Comparison of ENCODE assay signal across 1 cellular context in genomic region chr14:101761032-101761880, GRCh38.
TF ChIP-seq lines count a peak whose summit lies in the region.

PPP2R5C (plus strand) TSS chr14:101761709; CDS start chr14:101761894, 185 bp downstream.

TF ChIP-seq in HepG2, 621 proteins besides CTCF, POLR2A, EP300 and RAD21 (continued from another document and continues in another):
- TF ChIP-seq THAP8 (CRISPR knock-in tag; IDR thresholded peaks at IDR 0.05; ENCODE audit: borderline replicate concordance) (no peak), ZKSCAN8 (CRISPR knock-in tag; IDR thresholded peaks at IDR 0.05; ENCODE audit: borderline replicate concordance) (no peak), PHF8 (CRISPR knock-in tag; IDR thresholded peaks at IDR 0.05) (peak; percentile 94), NFATC3 (CRISPR knock-in tag; IDR thresholded peaks at IDR 0.05) (no peak), EHMT2 (IDR thresholded peaks at IDR 0.05; ENCODE audit: borderline replicate concordance, low read depth, low read length) (no peak), HNRNPL (IDR thresholded peaks at IDR 0.05; ENCODE audit: low read depth, low read length) (no peak), ZNF414 (CRISPR knock-in tag; IDR thresholded peaks at IDR 0.05) (no peak; the same call in 1 of the 2 replicates), ZNF430 (CRISPR knock-in tag; IDR thresholded peaks at IDR 0.05) (peak; percentile 37; the same call in 1 of the 2 replicates), TOPORS (CRISPR knock-in tag; IDR thresholded peaks at IDR 0.05) (no peak), ONECUT2 (CRISPR knock-in tag; IDR thresholded peaks at IDR 0.05) (no peak), ZNF3 (CRISPR knock-in tag; IDR thresholded peaks at IDR 0.05) (no peak), NPAS2 (CRISPR knock-in tag; IDR thresholded peaks at IDR 0.05; ENCODE audit: borderline replicate concordance) (no peak), ZBTB42 (CRISPR knock-in tag; IDR thresholded peaks at IDR 0.05) (no peak), PITX1 (CRISPR knock-in tag; IDR thresholded peaks at IDR 0.05) (peak; percentile 34; the same call in 1 of the 2 replicates), PAWR (CRISPR knock-in tag; IDR thresholded peaks at IDR 0.05; ENCODE audit: borderline replicate concordance) (no peak), ZNF431 (CRISPR knock-in tag; IDR thresholded peaks at IDR 0.05; ENCODE audit: borderline replicate concordance, low read depth) (no peak), ZNF251 (CRISPR knock-in tag; IDR thresholded peaks at IDR 0.05) (0 out of 2 replicates have a peak, but pooled peaks have one; percentile 43), SAP130 (CRISPR knock-in tag; IDR thresholded peaks at IDR 0.05; ENCODE audit: low read depth) (peak; percentile 71), TRIM24 (CRISPR knock-in tag; IDR thresholded peaks at IDR 0.05) (no peak), PREB (CRISPR knock-in tag; IDR thresholded peaks at IDR 0.05) (no peak), SETDB1 (CRISPR knock-in tag; IDR thresholded peaks at IDR 0.05; ENCODE audit: borderline replicate concordance) (no peak), ZNF607 (CRISPR knock-in tag; IDR thresholded peaks at IDR 0.05; ENCODE audit: borderline replicate concordance) (peak; percentile 87), ZFP37 (CRISPR knock-in tag; IDR thresholded peaks at IDR 0.05; ENCODE audit: borderline replicate concordance) (0 out of 2 replicates have a peak, but pooled peaks have one; percentile 20), ZBTB8A (CRISPR knock-in tag; IDR thresholded peaks at IDR 0.05; ENCODE audit: borderline replicate concordance, low read depth) (no peak), ARNT (IDR thresholded peaks at IDR 0.05) (no peak), ZNF207 (IDR thresholded peaks at IDR 0.05; ENCODE audit: borderline replicate concordance) (no peak), GPN1 (CRISPR knock-in tag; IDR thresholded peaks at IDR 0.05; ENCODE audit: borderline replicate concordance) (no peak), ZNF558 (CRISPR knock-in tag; IDR thresholded peaks at IDR 0.05; ENCODE audit: borderline replicate concordance) (no peak), SPEN (CRISPR knock-in tag; IDR thresholded peaks at IDR 0.05; ENCODE audit: low read depth) (peak; percentile 76), SMYD3 (CRISPR knock-in tag; IDR thresholded peaks at IDR 0.05) (no peak), CENPT (CRISPR knock-in tag; IDR thresholded peaks at IDR 0.05; ENCODE audit: low read depth) (peak; percentile 58), ZNF816 (CRISPR knock-in tag; IDR thresholded peaks at IDR 0.05; ENCODE audit: borderline replicate concordance) (no peak), ZNF574 (CRISPR knock-in tag; IDR thresholded peaks at IDR 0.05) (peak; percentile 28; the same call in 1 of the 2 replicates), PHF21A (CRISPR knock-in tag; IDR thresholded peaks at IDR 0.05) (no peak), ZNF691 (CRISPR knock-in tag; IDR thresholded peaks at IDR 0.05; ENCODE audit: borderline replicate concordance, low read depth) (peak; percentile 42; the same call in 1 of the 2 replicates), ZFP36 (IDR thresholded peaks at IDR 0.05; ENCODE audit: borderline replicate concordance, low read depth, low read length, partially characterized antibody) (no peak), ZNF883 (CRISPR knock-in tag; IDR thresholded peaks at IDR 0.05; ENCODE audit: not compliant biosample characterization) (no peak), ZNF598 (CRISPR knock-in tag; IDR thresholded peaks at IDR 0.05; ENCODE audit: borderline replicate concordance) (no peak), E2F1 (CRISPR knock-in tag; IDR thresholded peaks at IDR 0.05) (no peak)
- TF ChIP-seq, protein P1, sequence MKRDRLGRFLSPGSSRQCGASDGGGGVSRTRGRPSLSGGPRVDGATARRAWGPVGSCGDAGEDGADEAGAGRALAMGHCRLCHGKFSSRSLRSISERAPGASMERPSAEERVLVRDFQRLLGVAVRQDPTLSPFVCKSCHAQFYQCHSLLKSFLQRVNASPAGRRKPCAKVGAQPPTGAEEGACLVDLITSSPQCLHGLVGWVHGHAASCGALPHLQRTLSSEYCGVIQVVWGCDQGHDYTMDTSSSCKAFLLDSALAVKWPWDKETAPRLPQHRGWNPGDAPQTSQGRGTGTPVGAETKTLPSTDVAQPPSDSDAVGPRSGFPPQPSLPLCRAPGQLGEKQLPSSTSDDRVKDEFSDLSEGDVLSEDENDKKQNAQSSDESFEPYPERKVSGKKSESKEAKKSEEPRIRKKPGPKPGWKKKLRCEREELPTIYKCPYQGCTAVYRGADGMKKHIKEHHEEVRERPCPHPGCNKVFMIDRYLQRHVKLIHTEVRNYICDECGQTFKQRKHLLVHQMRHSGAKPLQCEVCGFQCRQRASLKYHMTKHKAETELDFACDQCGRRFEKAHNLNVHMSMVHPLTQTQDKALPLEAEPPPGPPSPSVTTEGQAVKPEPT (CRISPR knock-in tag; IDR thresholded peaks at IDR 0.05; ENCODE audit: low read depth): peak; percentile 60; the same call in 1 of the 2 replicates
- TF ChIP-seq, protein P2, sequence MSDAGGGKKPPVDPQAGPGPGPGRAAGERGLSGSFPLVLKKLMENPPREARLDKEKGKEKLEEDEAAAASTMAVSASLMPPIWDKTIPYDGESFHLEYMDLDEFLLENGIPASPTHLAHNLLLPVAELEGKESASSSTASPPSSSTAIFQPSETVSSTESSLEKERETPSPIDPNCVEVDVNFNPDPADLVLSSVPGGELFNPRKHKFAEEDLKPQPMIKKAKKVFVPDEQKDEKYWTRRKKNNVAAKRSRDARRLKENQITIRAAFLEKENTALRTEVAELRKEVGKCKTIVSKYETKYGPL (CRISPR knock-in tag; IDR thresholded peaks at IDR 0.05): no peak
- TF ChIP-seq, protein P3, sequence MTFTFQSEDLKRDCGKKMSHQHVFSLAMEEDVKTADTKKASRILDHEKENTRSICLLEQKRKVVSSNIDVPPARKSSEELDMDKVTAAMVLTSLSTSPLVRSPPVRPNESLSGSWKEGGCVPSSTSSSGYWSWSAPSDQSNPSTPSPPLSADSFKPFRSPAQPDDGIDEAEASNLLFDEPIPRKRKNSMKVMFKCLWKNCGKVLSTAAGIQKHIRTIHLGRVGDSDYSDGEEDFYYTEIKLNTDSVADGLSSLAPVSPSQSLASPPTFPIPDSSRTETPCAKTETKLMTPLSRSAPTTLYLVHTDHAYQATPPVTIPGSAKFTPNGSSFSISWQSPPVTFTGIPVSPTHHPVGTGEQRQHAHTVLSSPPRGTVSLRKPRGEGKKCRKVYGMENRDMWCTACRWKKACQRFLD (CRISPR knock-in tag; IDR thresholded peaks at IDR 0.05; ENCODE audit: borderline replicate concordance): no peak
- TF ChIP-seq, protein P4, sequence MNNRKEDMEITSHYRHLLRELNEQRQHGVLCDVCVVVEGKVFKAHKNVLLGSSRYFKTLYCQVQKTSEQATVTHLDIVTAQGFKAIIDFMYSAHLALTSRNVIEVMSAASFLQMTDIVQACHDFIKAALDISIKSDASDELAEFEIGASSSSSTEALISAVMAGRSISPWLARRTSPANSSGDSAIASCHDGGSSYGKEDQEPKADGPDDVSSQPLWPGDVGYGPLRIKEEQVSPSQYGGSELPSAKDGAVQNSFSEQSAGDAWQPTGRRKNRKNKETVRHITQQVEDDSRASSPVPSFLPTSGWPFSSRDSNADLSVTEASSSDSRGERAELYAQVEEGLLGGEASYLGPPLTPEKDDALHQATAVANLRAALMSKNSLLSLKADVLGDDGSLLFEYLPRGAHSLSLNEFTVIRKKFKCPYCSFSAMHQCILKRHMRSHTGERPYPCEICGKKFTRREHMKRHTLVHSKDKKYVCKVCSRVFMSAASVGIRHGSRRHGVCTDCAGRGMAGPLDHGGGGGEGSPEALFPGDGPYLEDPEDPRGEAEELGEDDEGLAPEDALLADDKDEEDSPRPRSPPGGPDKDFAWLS (CRISPR knock-in tag; IDR thresholded peaks at IDR 0.05; ENCODE audit: borderline replicate concordance): no peak
- TF ChIP-seq, protein P5, sequence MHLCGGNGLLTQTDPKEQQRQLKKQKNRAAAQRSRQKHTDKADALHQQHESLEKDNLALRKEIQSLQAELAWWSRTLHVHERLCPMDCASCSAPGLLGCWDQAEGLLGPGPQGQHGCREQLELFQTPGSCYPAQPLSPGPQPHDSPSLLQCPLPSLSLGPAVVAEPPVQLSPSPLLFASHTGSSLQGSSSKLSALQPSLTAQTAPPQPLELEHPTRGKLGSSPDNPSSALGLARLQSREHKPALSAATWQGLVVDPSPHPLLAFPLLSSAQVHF (CRISPR knock-in tag; IDR thresholded peaks at IDR 0.05): no peak
- TF ChIP-seq, protein P6, sequence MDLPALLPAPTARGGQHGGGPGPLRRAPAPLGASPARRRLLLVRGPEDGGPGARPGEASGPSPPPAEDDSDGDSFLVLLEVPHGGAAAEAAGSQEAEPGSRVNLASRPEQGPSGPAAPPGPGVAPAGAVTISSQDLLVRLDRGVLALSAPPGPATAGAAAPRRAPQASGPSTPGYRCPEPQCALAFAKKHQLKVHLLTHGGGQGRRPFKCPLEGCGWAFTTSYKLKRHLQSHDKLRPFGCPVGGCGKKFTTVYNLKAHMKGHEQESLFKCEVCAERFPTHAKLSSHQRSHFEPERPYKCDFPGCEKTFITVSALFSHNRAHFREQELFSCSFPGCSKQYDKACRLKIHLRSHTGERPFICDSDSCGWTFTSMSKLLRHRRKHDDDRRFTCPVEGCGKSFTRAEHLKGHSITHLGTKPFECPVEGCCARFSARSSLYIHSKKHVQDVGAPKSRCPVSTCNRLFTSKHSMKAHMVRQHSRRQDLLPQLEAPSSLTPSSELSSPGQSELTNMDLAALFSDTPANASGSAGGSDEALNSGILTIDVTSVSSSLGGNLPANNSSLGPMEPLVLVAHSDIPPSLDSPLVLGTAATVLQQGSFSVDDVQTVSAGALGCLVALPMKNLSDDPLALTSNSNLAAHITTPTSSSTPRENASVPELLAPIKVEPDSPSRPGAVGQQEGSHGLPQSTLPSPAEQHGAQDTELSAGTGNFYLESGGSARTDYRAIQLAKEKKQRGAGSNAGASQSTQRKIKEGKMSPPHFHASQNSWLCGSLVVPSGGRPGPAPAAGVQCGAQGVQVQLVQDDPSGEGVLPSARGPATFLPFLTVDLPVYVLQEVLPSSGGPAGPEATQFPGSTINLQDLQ (CRISPR knock-in tag; IDR thresholded peaks at IDR 0.05): no peak
- TF ChIP-seq, protein P7, sequence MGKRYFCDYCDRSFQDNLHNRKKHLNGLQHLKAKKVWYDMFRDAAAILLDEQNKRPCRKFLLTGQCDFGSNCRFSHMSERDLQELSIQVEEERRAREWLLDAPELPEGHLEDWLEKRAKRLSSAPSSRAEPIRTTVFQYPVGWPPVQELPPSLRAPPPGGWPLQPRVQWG (CRISPR knock-in tag; IDR thresholded peaks at IDR 0.05; ENCODE audit: borderline replicate concordance, low read depth): no peak
